Comparison of ENCODE assay signal across 16 cellular contexts in the genomic region with DNA sequence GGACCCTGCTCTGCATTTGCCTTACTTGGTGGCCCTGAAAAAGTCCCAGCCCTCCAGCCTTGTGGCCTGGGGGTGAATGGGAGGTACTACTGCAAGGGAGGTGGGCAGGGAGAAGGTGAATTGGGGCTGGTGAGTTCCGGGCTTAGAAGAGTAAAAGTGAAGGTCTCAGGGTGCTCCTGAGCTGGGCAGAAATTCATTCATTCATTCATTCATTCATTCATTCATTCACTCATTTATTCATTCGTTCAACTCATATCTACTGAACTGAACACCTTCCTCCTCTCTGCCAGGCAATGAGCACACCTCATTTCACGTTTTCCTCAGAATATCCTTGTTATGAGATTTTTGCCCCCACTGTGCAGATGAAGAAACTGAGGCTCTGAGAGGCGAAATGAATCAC. TPM values are rescaled to one million over a fixed set of nuclear protein-coding genes. Genes with fewer than 3 reads are reported as not detected.
DNase-seq lines count a peak whose midpoint lies in the region; ATAC-seq, FAIRE-seq and TF ChIP-seq lines count a peak whose summit lies in the region.
"Had no signal": no experiment of that assay in that cellular context is flagged by ENCODE, and none has a peak within 500 bp of the region (broad histone marks: within the 10 kb centered on the region; RNA-seq: fewer than 3 reads in every experiment).

No MANE protein-coding gene starts in this region.

- BruUV-seq in GM12878 (replicated peaks; lab: Mats Ljungman, UMichigan): no TSS peak

- no peaks in the 10 kb centered on the region for H3K4me1 ChIP-seq in HEK293 (ENCODE audit: control insufficient read depth, insufficient read depth, low read length)
- no peaks in the 10 kb centered on the region for H3K4me1 ChIP-seq in GM12878 (ENCODE audit: control insufficient read depth, insufficient read depth, low read length)
- H3K4me1 ChIP-seq: HAP-1 had no signal

- DNase-seq in GM12878 (ENCODE audit: low read depth, low spot score) (no peak), glutamatergic neuron (no peak), NCI-H1417 (lab: John Stamatoyannopoulos, UW) (no peak), DMS114 treated with DMSO at 0.1 percent for 48 hours (lab: John Stamatoyannopoulos, UW; ENCODE audit: unreplicated experiment) (no peak)
- DNase-seq: C1 segment of cervical spinal cord; Calu3; CD4-positive, alpha-beta memory T cell; COR-L47; DMS153; DND-41 had no signal

- intact Hi-C loops in GM12878 (cut with micrococcal nuclease; ENCODE audit: unreplicated experiment): no loop called here

- RAD21 ChIA-PET in GM12878 (lab: Charles Lee; ENCODE audit: unreplicated experiment): no interaction called here

- WGBS in GM12878 (ENCODE audit: insufficient coverage, insufficient replicate concordance, low lambda C conversion rate, missing lambda C conversion rate): 5% methylated on average over 4 of the region's 4 CpGs

- H3K4me3 ChIP-seq in HEK293 (ENCODE audit: low read depth, low read length) (no peak overlapping the region), GM12878 (no peak overlapping the region)
- H3K4me3 ChIP-seq: GM23338, HAP-1 had no signal

- H3K9me3 ChIP-seq in HEK293 (ENCODE audit: control insufficient read depth, insufficient read depth, low read depth, low read length) (no peaks in the 10 kb centered on the region), GM12878 (replicated peaks; ENCODE audit: control insufficient read depth, insufficient read depth, low read length) (no peaks in the 10 kb centered on the region)
- H3K9me3 ChIP-seq: HAP-1 had no signal

- no peak for TF ChIP-seq CTCF in HEK293 (tag by site-specific recombination; IDR thresholded peaks at IDR 0.05)
- no peak for TF ChIP-seq CTCF in GM12878 (IDR thresholded peaks at IDR 0.05 in 2 of 3, conservative IDR thresholded peaks at IDR 0.05 in 1 of 3; ENCODE audit: control insufficient read depth in 2 of 3, extremely low read depth in 1 of 3, insufficient read depth in 1 of 3, low read depth in 3 of 3, low read length in 3 of 3)
- TF ChIP-seq CTCF in glutamatergic neuron (IDR thresholded peaks at IDR 0.05; ENCODE audit: partially characterized antibody, unreplicated experiment): no peak

- TF ChIP-seq EP300 in GM12878 (IDR thresholded peaks at IDR 0.05; ENCODE audit: borderline replicate concordance in 1 of 2, control insufficient read depth in 1 of 2, low read depth in 2 of 2, low read length in 2 of 2): no peak

- ATAC-seq in GM12878 (no peak), GM18519 (IDR thresholded peaks at IDR 0.05; ENCODE audit: low FRiP score, unreplicated experiment) (no peak)
- ATAC-seq: GM23338 had no signal

- H2AFZ ChIP-seq in GM12878 (ENCODE audit: control insufficient read depth, low read depth, low read length): no peak overlapping the region
- H2AFZ ChIP-seq: GM23338 had no signal

- in situ Hi-C loops in GM12878 (cut with MboI): no loop called here

- peaks cover 2% of the 10 kb centered on the region for H3K9me3 Mint-ChIP-seq in glutamatergic neuron (ENCODE audit: unreplicated experiment)
- H3K9me3 Mint-ChIP-seq: CD4-positive, alpha-beta memory T cell; GM23338 had no signal

- peaks cover 3% of the 10 kb centered on the region in 2 experiments; a peak in 3 of 4 replicates for H3K27me3 ChIP-seq in GM12878 (replicated peaks in 1 of 2; ENCODE audit: control insufficient read depth in 2 of 2, insufficient read depth in 2 of 2, low read length in 1 of 2)

- H3K36me3 ChIP-seq in HEK293 (ENCODE audit: control insufficient read depth in 2 of 2, insufficient read depth in 1 of 2, low read length in 2 of 2) (no peaks in the 10 kb centered on the region), GM12878 (ENCODE audit: control insufficient read depth in 2 of 2, insufficient read depth in 2 of 2, low read length in 1 of 2) (no peaks in the 10 kb centered on the region)
- H3K36me3 ChIP-seq: HAP-1 had no signal

- no peak overlapping the region for H3K4me3 Mint-ChIP-seq in glutamatergic neuron (ENCODE audit: unreplicated experiment)
- H3K4me3 Mint-ChIP-seq: CD4-positive, alpha-beta memory T cell; GM23338 had no signal

- no peak for TF ChIP-seq RAD21 in GM12878 (IDR thresholded peaks at IDR 0.05; ENCODE audit: insufficient read depth, low read depth, low read length)

- H3K79me2 ChIP-seq in GM12878 (ENCODE audit: control insufficient read depth, insufficient read depth, low read length): no peaks in the 10 kb centered on the region

- H3K36me3 Mint-ChIP-seq in glutamatergic neuron (ENCODE audit: unreplicated experiment): no peaks in the 10 kb centered on the region
- H3K36me3 Mint-ChIP-seq: CD4-positive, alpha-beta memory T cell had no signal

- CTCF ChIA-PET in HEK293 (lab: Yijun Ruan, JAX): no interaction called here
- CTCF ChIA-PET in GM12878 (lab: Yijun Ruan, JAX): no interaction called here

- SMC1A ChIA-PET in GM12878 (lab: Charles Lee; ENCODE audit: uncharacterized antibody, unreplicated experiment): no interaction called here

- no peak for FAIRE-seq in GM12878 (lab: Jason Lieb, UNC)
- FAIRE-seq: G401.6, H54 had no signal

- H3K9ac ChIP-seq in GM12878 (ENCODE audit: control insufficient read depth, insufficient read depth, low read length): no peak overlapping the region

- H3K27me3 Mint-ChIP-seq in glutamatergic neuron (ENCODE audit: unreplicated experiment): peaks cover 7% of the 10 kb centered on the region

- no peak overlapping the region for H3K4me2 ChIP-seq in GM12878 (ENCODE audit: control insufficient read depth, insufficient read depth)
- H3K4me2 ChIP-seq: GM23338 had no signal

- POLR2A ChIA-PET in HEK293 (lab: Yijun Ruan, JAX) (no interaction called here), GM12878 (lab: Charles Lee) (interaction anchor here (0.6 kb wide), 1 partner anchor 20 kb away, joined by 3 read pairs; no protein-coding TSS in a partner anchor)

- H4K20me1 ChIP-seq in GM12878 (ENCODE audit: control insufficient read depth, insufficient read depth): no peaks in the 10 kb centered on the region

- peaks cover 17% of the 10 kb centered on the region for H3K4me1 Mint-ChIP-seq in glutamatergic neuron (ENCODE audit: low read depth, unreplicated experiment)
- H3K4me1 Mint-ChIP-seq: CD4-positive, alpha-beta memory T cell had no signal

- no peak overlapping the region for H3K27ac ChIP-seq in HEK293 (ENCODE audit: extremely low read depth, low read depth, low read length)
- H3K27ac ChIP-seq in GM12878 (ENCODE audit: control insufficient read depth, insufficient read depth): no peak overlapping the region

- H3K27ac Mint-ChIP-seq in glutamatergic neuron (ENCODE audit: unreplicated experiment): peak overlapping the region; percentile 34
- H3K27ac Mint-ChIP-seq: GM23338 had no signal

- TF ChIP-seq POLR2A in GM12878 (IDR thresholded peaks at IDR 0.05; ENCODE audit: low read depth, low read length): no peak

TF ChIP-seq in HEK293, 187 proteins besides CTCF, POLR2A, EP300 and RAD21 (continues in another document):
- TF ChIP-seq ZFHX2 (tag by site-specific recombination; conservative IDR thresholded peaks at IDR 0.05) (no peak), ZNF24 (tag by site-specific recombination; IDR thresholded peaks at IDR 0.05) (peak; percentile 63)

TF ChIP-seq in GM12878, 131 proteins besides CTCF, POLR2A, EP300 and RAD21:
- TF ChIP-seq GATAD2B (conservative IDR thresholded peaks at IDR 0.05; ENCODE audit: low read depth) (no peak), POLR2AphosphoS2 (IDR thresholded peaks at IDR 0.05; ENCODE audit: low read depth, low read length) (no peak), ZNF24 (IDR thresholded peaks at IDR 0.05) (peak; percentile 87), SREBF1 (IDR thresholded peaks at IDR 0.05; ENCODE audit: low read length) (no peak)

RNA-seq across cellular contexts. Expression of gene DLGAP4, which starts 6.7 kb away (rescaled TPM):
- 91.2 and 105 TPM in 2 replicates for total RNA-seq in GM12878 (2013; cell fraction: nucleolus; rRNA removed)
- total RNA-seq in GM12878 (2014; rRNA removed): 13.3 and 14.8 TPM in 2 replicates
- total RNA-seq in GM12878 (2014; rRNA removed; fragmentation: Illumina TruSeq; extraction: Trizol): 9.7 and 12.1 TPM in 2 replicates
- 42.4 and 43.3 TPM in 2 replicates for total RNA-seq in GM12878 (2021)
- 9.4 TPM for polyA plus RNA-seq in GM12878 (2011; ENCODE audit: low read depth)
- polyA plus RNA-seq in GM12878 (2011; rRNA removed): 6.4 and 9.6 TPM in 2 replicates
- 23.0 and 25.4 TPM in 2 replicates for polyA plus RNA-seq in GM12878 (2011; cell fraction: cytosol; rRNA removed)
- polyA plus RNA-seq in GM12878 (2011; cell fraction: nucleus; rRNA removed): 81.8 and 95.7 TPM in 2 replicates
- 22.7 and 28.5 TPM in 2 replicates for polyA plus RNA-seq in GM12878 (2012)
- 22.5 and 29.6 TPM in 2 replicates for polyA plus RNA-seq in GM12878 (2014; fragmentation: Illumina TruSeq; extraction: Trizol)
- under 1 TPM; 0.42 to 0.90 TPM for polyA plus RNA-seq in GM12878 (2014; fragmentation: Nextera tagmentation; extraction: Ambion mirVana)
- polyA plus RNA-seq in GM12878 (2014; rRNA removed): 25.3 and 28.8 TPM in 2 replicates
- 10 to 100 TPM; 24.6 to 28.2 TPM for polyA plus RNA-seq in GM12878 (2016; fragmentation: Nextera tagmentation; extraction: Ambion mirVana)
- polyA minus RNA-seq in GM12878 (2011; rRNA and poly(A)+ RNA removed): 16.2 and 32.1 TPM in 2 replicates
- polyA minus RNA-seq in GM12878 (2011; cell fraction: cytosol; rRNA and poly(A)+ RNA removed): 18.9 and 29.1 TPM in 2 replicates
- 20.8 and 27.7 TPM in 2 replicates for polyA minus RNA-seq in GM12878 (2011; cell fraction: nucleus; rRNA and poly(A)+ RNA removed)
- total RNA-seq in glutamatergic neuron (ENCODE audit: unreplicated experiment): 199 TPM

Comparison
In these comparisons a context has a peak if more than half of its experiments do, and no peak if none do; other contexts are left out.
1. Of the 9 proteins assayed by ChIP-seq in both HEK293 and GM12878: peak only in HEK293: none; only in GM12878: none; in both: ZNF24; in neither: 8.